8 cellular contexts compared by ENCODE assay signal in genomic region chr1:34742667-34743270, GRCh38. TPM values are rescaled to one million over a fixed set of nuclear protein-coding genes. Genes with fewer than 3 reads are reported as not detected.
DNase-seq lines count a peak whose midpoint lies in the region; ATAC-seq, FAIRE-seq and TF ChIP-seq lines count a peak whose summit lies in the region.

No MANE protein-coding gene starts in this region.

- no peaks in the 10 kb centered on the region for H3K36me3 ChIP-seq in bronchial epithelial cell (ENCODE audit: control insufficient read depth, insufficient read depth, low read length)
- H3K36me3 ChIP-seq in kidney epithelial cell (ENCODE audit: control insufficient read depth, insufficient read depth, low read length), result no peaks in the 10 kb centered on the region

- peak; percentile 100 for TF ChIP-seq CTCF in bronchial epithelial cell (IDR thresholded peaks at IDR 0.05; ENCODE audit: insufficient read depth, low read length, severe bottlenecking)
- TF ChIP-seq CTCF in kidney epithelial cell (IDR thresholded peaks at IDR 0.05; ENCODE audit: insufficient read depth, low read length, poor library complexity, severe bottlenecking), result peak; percentile 98

- H3K4me3 ChIP-seq in bronchial epithelial cell (ENCODE audit: low read depth, low read length) (no peak overlapping the region), kidney epithelial cell (ENCODE audit: low read depth, low read length) (no peak overlapping the region)

- no peak for FAIRE-seq in bronchial epithelial cell (lab: Jason Lieb, UNC)

- ATAC-seq in HG02678 (IDR thresholded peaks at IDR 0.05; ENCODE audit: unreplicated experiment) (peak; percentile 66), HG02938 (IDR thresholded peaks at IDR 0.05; ENCODE audit: unreplicated experiment) (no peak)

- peak; percentile 69 for DNase-seq in DMS79 treated with DMSO at 0.1 percent for 48 hours (lab: John Stamatoyannopoulos, UW)
- peak; percentile 53 for DNase-seq in NCI-H2171 treated with DMSO at 0.1 percent for 48 hours (lab: John Stamatoyannopoulos, UW)
- peak; percentile 58 for DNase-seq in activated CD4-positive, CD25-positive, alpha-beta regulatory T cell treated with anti-CD3 and anti-CD28 coated beads, Interleukin-2, amount 50 U/mL, for 16 hours (ENCODE audit: low read depth, low spot score)
- DNase-seq in bronchial epithelial cell (ENCODE audit: low read depth), result peak; percentile 53
- DNase-seq in kidney epithelial cell (ENCODE audit: low read depth), result no peak
- peak; percentile 67 to 83 for DNase-seq in stimulated activated CD4-positive, alpha-beta T cell treated with anti-CD3 and anti-CD28 coated beads, Interleukin-1b, Interleukin-23, amount 100 ng/mL, for 4 hours (ENCODE audit: low read depth in 2 of 2)

- H3K27me3 ChIP-seq in bronchial epithelial cell (ENCODE audit: control insufficient read depth, insufficient read depth, low read length) (no peaks in the 10 kb centered on the region), kidney epithelial cell (ENCODE audit: control insufficient read depth, insufficient read depth, low read length) (no peaks in the 10 kb centered on the region)

RNA-seq across cellular contexts. Expression of gene GJB5, which starts 12.1 kb away (rescaled TPM):
- total RNA-seq in bronchial epithelial cell, result 95.8 and 101 TPM in 2 replicates
- total RNA-seq in kidney epithelial cell, result 0.27 TPM in 1 of 2 replicates, not detected in the other

RNA-seq across cellular contexts. Expression of gene GJB4, which starts 16.8 kb away (rescaled TPM):
- total RNA-seq in bronchial epithelial cell, result 8.2 and 17.3 TPM in 2 replicates
- 0.89 and 1.3 TPM in 2 replicates for total RNA-seq in kidney epithelial cell

RNA-seq across cellular contexts. Expression of gene GJB3, which starts 38.2 kb away (rescaled TPM):
- total RNA-seq in bronchial epithelial cell (136 and 159 TPM in 2 replicates), kidney epithelial cell (29.7 and 30.0 TPM in 2 replicates)

RNA-seq across cellular contexts. Expression of gene GJA4, which starts 50.0 kb away (rescaled TPM):
- total RNA-seq in bronchial epithelial cell (not detected in 2 replicates), kidney epithelial cell (not detected in 2 replicates)

Comparison
In these comparisons a context has a peak if more than half of its experiments do, and no peak if none do; other contexts are left out.
1. RNA of gene GJB5, which starts 12.1 kb away (total RNA-seq): 95.8 to 101 TPM in bronchial epithelial cell; 0.27 TPM in kidney epithelial cell; every median in the first group is over 10 times any median in the second.